8 cellular contexts compared by ENCODE assay signal in the genomic region with DNA sequence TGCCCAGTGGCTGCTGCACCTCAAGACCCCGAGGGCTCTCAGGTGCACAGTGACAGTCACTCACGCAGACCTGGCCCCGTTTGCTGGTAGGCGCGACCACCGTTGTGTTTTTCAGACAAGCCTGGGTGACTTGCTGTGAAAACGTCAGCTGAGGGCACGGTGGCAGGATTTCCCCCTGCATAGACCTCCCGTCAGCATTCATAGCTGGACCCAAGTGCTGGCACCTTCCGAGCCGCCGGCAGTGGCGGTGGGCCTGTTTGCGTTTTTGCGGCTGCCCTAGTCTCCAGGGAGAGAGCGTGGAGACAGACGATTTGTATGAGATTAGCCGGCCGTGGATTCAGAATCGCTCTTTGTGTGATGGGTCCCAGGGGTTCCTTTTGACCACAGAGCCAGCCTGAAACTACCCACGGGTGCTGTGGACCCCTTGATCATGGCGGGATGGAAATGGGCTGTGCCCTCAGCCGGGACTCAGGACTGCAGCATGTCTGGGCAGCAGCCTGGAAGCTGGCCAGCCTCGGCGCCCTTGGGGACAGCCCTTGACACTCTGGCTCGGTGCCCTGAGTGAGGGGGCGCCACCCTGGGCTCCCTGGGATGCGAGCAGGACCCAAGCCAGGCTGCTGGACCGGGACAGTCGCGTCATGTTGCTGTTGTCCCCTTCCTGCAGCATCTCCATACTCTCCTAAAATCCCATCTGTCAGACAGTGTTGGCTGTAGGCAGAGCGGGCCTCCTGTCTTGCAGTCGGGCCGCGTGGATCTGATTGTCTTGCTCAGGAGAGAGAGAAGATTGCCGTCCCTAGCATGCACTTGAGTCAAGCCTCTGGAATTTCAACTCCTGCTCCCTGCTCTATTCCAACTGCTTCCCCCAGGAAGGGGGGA. TPM values are rescaled to one million over a fixed set of nuclear protein-coding genes. Genes with fewer than 3 reads are reported as not detected.
DNase-seq lines count a peak whose midpoint lies in the region; ATAC-seq and TF ChIP-seq lines count a peak whose summit lies in the region.

No MANE protein-coding gene starts in this region.

- 90% methylated on average over 36 of the region's 36 CpGs for WGBS in thymus

- BruUV-seq in HCT116 (replicated peaks; lab: Mats Ljungman, UMichigan) (no TSS peak), OCI-LY7 (replicated peaks; lab: Mats Ljungman, UMichigan) (no TSS peak), Calu3 (replicated peaks; lab: Mats Ljungman, UMichigan) (no TSS peak)

- CTCF ChIA-PET in HCT116 (lab: Charles Lee) (no interaction called here), OCI-LY7 (lab: Charles Lee; ENCODE audit: unreplicated experiment) (no interaction called here), Calu3 (lab: Charles Lee) (no interaction called here)

- TF ChIP-seq POLR2A in HCT116 (IDR thresholded peaks at IDR 0.05; ENCODE audit: borderline replicate concordance, extremely low read depth, insufficient read depth, insufficient read length) = no peak

- H3K79me2 ChIP-seq in HCT116 (ENCODE audit: insufficient read depth, low read length) (peaks cover 48% of the 10 kb centered on the region), OCI-LY7 (ENCODE audit: insufficient read depth, low read depth, low read length) (no peaks in the 10 kb centered on the region)

- in situ Hi-C loops in brain microvascular endothelial cell (cut with HindIII; ENCODE audit: low pct_ligation_motif_present, low sequenced_read_pairs) = no loop called here

- peaks cover 5% of the 10 kb centered on the region for H3K4me1 Mint-ChIP-seq in Calu3 (ENCODE audit: low read depth, unreplicated experiment)
- H3K4me1 Mint-ChIP-seq in activated CD4-positive, alpha-beta T cell treated with anti-CD3 and anti-CD28 coated beads, Interleukin-2, amount 10 ng/mL, durations not matched to agents 24 days and 14 days = peaks cover 12% of the 10 kb centered on the region

- H3K27ac ChIP-seq in HCT116 (ENCODE audit: low read depth, low read length) = 0 out of 2 replicates have a peak overlapping the region, but pooled peaks have one; percentile 29
- peak overlapping the region; percentile 40 for H3K27ac ChIP-seq in brain microvascular endothelial cell
- peak overlapping the region; percentile 75 for H3K27ac ChIP-seq in thymus (ENCODE audit: low read depth)
- H3K27ac ChIP-seq in OCI-LY7 (ENCODE audit: low read depth, low read length, poor library complexity, severe bottlenecking) = no peak overlapping the region

- ATAC-seq in HCT116 (peak; percentile 50; the same call in 1 of the 2 replicates), left colon (peak; percentile 14), GM19351 (IDR thresholded peaks at IDR 0.05; ENCODE audit: unreplicated experiment) (no peak)

- no peak overlapping the region for H3K4me3 ChIP-seq in HCT116 (replicated peaks in 1 of 2; ENCODE audit: low read depth in 1 of 2, low read length in 2 of 2)
- no peak overlapping the region for H3K4me3 ChIP-seq in brain microvascular endothelial cell (ENCODE audit: low read depth, low read length)
- H3K4me3 ChIP-seq in thymus (ENCODE audit: low read length) = no peak overlapping the region
- no peak overlapping the region for H3K4me3 ChIP-seq in OCI-LY7 (ENCODE audit: low read depth, low read length, poor library complexity, severe bottlenecking)

- no peaks in the 10 kb centered on the region for H4K20me1 ChIP-seq in HCT116 (ENCODE audit: insufficient read depth)
- H4K20me1 ChIP-seq in OCI-LY7 (ENCODE audit: insufficient read depth, low read length) = no peaks in the 10 kb centered on the region

- H3K9me3 Mint-ChIP-seq in Calu3 (ENCODE audit: low read depth, unreplicated experiment) = no peaks in the 10 kb centered on the region
- no peaks in the 10 kb centered on the region for H3K9me3 Mint-ChIP-seq in activated CD4-positive, alpha-beta T cell treated with anti-CD3 and anti-CD28 coated beads, Interleukin-2, amount 10 ng/mL, durations not matched to agents 24 days and 14 days

- intact Hi-C loops in HCT116 (cut with micrococcal nuclease) (loop anchor here (10.0 kb wide), 1 partner anchor 253 kb away; the partner anchor contains the start of gene DPP9), left colon (cut with DNase I, micrococcal nuclease) (no loop called here), OCI-LY7 (cut with micrococcal nuclease; ENCODE audit: unreplicated experiment) (no loop called here), Calu3 (cut with micrococcal nuclease; ENCODE audit: unreplicated experiment) (no loop called here)
- intact Hi-C loops in activated CD4-positive, alpha-beta T cell treated with anti-CD3 and anti-CD28 coated beads, Interleukin-2, amount 10 ng/mL, durations not matched to agents 24 days and 14 days (cut with micrococcal nuclease) = loop anchor here (10.0 kb wide), 1 partner anchor 47 kb away; no protein-coding TSS in a partner anchor

- POLR2A ChIA-PET in HCT116 (lab: Charles Lee) (no interaction called here), OCI-LY7 (lab: Charles Lee) (interaction anchor here (0.6 kb wide), 1 partner anchor 48 kb away, joined by 4 read pairs; no protein-coding TSS in a partner anchor)

- TF ChIP-seq CTCF in HCT116 (IDR thresholded peaks at IDR 0.05 in 2 of 3, conservative IDR thresholded peaks at IDR 0.05 in 1 of 3; ENCODE audit: borderline replicate concordance in 1 of 3, insufficient read depth in 1 of 3, low read depth in 2 of 3, low read length in 2 of 3) (no peak), brain microvascular endothelial cell (IDR thresholded peaks at IDR 0.05; ENCODE audit: low read depth, low read length, missing control alignments) (peak; percentile 0), OCI-LY7 (conservative IDR thresholded peaks at IDR 0.05; ENCODE audit: low read length) (no peak), Calu3 (IDR thresholded peaks at IDR 0.05; ENCODE audit: unreplicated experiment) (no peak)

- H3K4me3 Mint-ChIP-seq in Calu3 (ENCODE audit: low read depth, unreplicated experiment) = no peak overlapping the region
- no peak overlapping the region for H3K4me3 Mint-ChIP-seq in activated CD4-positive, alpha-beta T cell treated with anti-CD3 and anti-CD28 coated beads, Interleukin-2, amount 10 ng/mL, durations not matched to agents 24 days and 14 days

- H2AFZ ChIP-seq in HCT116 (ENCODE audit: low read depth, low read length, poor library complexity, severe bottlenecking) (no peak overlapping the region), OCI-LY7 (ENCODE audit: low read length) (no peak overlapping the region)

- no peak for TF ChIP-seq RAD21 in HCT116 (IDR thresholded peaks at IDR 0.05; ENCODE audit: low read depth)

- RAD21 ChIA-PET in HCT116 (lab: Charles Lee; ENCODE audit: low non-redundant PET in 1 of 2, low total read pairs in 2 of 2, uncharacterized antibody in 2 of 2, unreplicated experiment in 2 of 2) = no interaction called here

- DNase-seq in HCT116 (ENCODE audit: low read depth, low spot score) = no peak
- peak; percentile 88 for DNase-seq in brain microvascular endothelial cell
- peak in 1 of 2 donors; percentile 55 for DNase-seq in left colon
- no peak for DNase-seq in OCI-LY7 (ENCODE audit: low spot score)
- no peak for DNase-seq in Calu3
- no peak for DNase-seq in activated CD4-positive, alpha-beta T cell treated with anti-CD3 and anti-CD28 coated beads, Interleukin-2, amount 10 ng/mL, durations not matched to agents 24 days and 14 days

- no peaks in the 10 kb centered on the region for H3K36me3 Mint-ChIP-seq in Calu3 (ENCODE audit: insufficient read depth, unreplicated experiment)
- peaks cover 17% of the 10 kb centered on the region for H3K36me3 Mint-ChIP-seq in activated CD4-positive, alpha-beta T cell treated with anti-CD3 and anti-CD28 coated beads, Interleukin-2, amount 10 ng/mL, durations not matched to agents 24 days and 14 days (ENCODE audit: low read depth)

- no peaks in the 10 kb centered on the region for H3K27me3 Mint-ChIP-seq in Calu3 (ENCODE audit: unreplicated experiment)
- no peaks in the 10 kb centered on the region for H3K27me3 Mint-ChIP-seq in activated CD4-positive, alpha-beta T cell treated with anti-CD3 and anti-CD28 coated beads, Interleukin-2, amount 10 ng/mL, durations not matched to agents 24 days and 14 days

- H3K4me1 ChIP-seq in HCT116 (ENCODE audit: control insufficient read depth in 1 of 2, insufficient read depth in 2 of 2, low read length in 2 of 2) (peaks cover 31 to 51% of the 10 kb centered on the region in 2 experiments), thymus (ENCODE audit: control insufficient read depth, insufficient read depth, low read length) (peaks cover 17% of the 10 kb centered on the region), OCI-LY7 (ENCODE audit: insufficient read depth, low read length, poor library complexity, severe bottlenecking) (peaks cover 22% of the 10 kb centered on the region)

- H3K9me3 ChIP-seq in HCT116 (ENCODE audit: control insufficient read depth in 1 of 2, insufficient read depth in 1 of 2, low read depth in 1 of 2, low read length in 2 of 2) (no peaks in the 10 kb centered on the region), thymus (ENCODE audit: control insufficient read depth) (no peaks in the 10 kb centered on the region), OCI-LY7 (ENCODE audit: low read length) (no peaks in the 10 kb centered on the region)

- peak overlapping the region; percentile 62 for H3K4me2 ChIP-seq in HCT116 (ENCODE audit: low read length)
- no peak overlapping the region for H3K4me2 ChIP-seq in OCI-LY7 (ENCODE audit: low read length)

- no peaks in the 10 kb centered on the region for H3K9me2 ChIP-seq in HCT116 (ENCODE audit: insufficient read depth)
- H3K9me2 ChIP-seq in OCI-LY7 (ENCODE audit: insufficient read depth, low read length) = no peaks in the 10 kb centered on the region

- H3K27ac Mint-ChIP-seq in Calu3 (ENCODE audit: unreplicated experiment) = no peak overlapping the region
- no peak overlapping the region for H3K27ac Mint-ChIP-seq in activated CD4-positive, alpha-beta T cell treated with anti-CD3 and anti-CD28 coated beads, Interleukin-2, amount 10 ng/mL, durations not matched to agents 24 days and 14 days

- H3K36me3 ChIP-seq in HCT116 (ENCODE audit: control insufficient read depth in 1 of 2, insufficient read depth in 2 of 2, low read length in 2 of 2) (0 out of 4 replicates have a peak, but pooled peaks cover 0 to 2% of the 10 kb centered on the region in 2 experiments), brain microvascular endothelial cell (replicated peaks) (no peaks in the 10 kb centered on the region), thymus (ENCODE audit: control insufficient read depth, insufficient read depth) (peaks cover 12% of the 10 kb centered on the region), OCI-LY7 (ENCODE audit: insufficient read depth, low read length) (peaks cover 9% of the 10 kb centered on the region; the same call in 1 of the 2 replicates)

- H3K27me3 ChIP-seq in HCT116 (ENCODE audit: insufficient read depth, low read length) = no peaks in the 10 kb centered on the region
- no peaks in the 10 kb centered on the region for H3K27me3 ChIP-seq in brain microvascular endothelial cell (replicated peaks)
- H3K27me3 ChIP-seq in thymus (ENCODE audit: control insufficient read depth, insufficient read depth) = no peaks in the 10 kb centered on the region

- H3K9ac ChIP-seq in HCT116 (ENCODE audit: low read length) = peak overlapping the region; percentile 32; the same call in 1 of the 2 replicates

RNA-seq across cellular contexts. Expression of gene KDM4B, which starts 8.6 kb away (rescaled TPM):
- total RNA-seq in HCT116 (2021; ENCODE audit: unreplicated experiment) = 35.9 TPM
- polyA plus RNA-seq in HCT116 (2012) = 27.3 and 29.2 TPM in 2 replicates
- 10 to 100 TPM; 43.9 to 46.2 TPM for total RNA-seq in left colon
- polyA plus RNA-seq in thymus = 24.6 TPM
- 14.2 and 24.3 TPM in 2 replicates for total RNA-seq in OCI-LY7 (2014; rRNA removed; shearing (Covaris generic))
- 36.3 and 44.2 TPM in 2 replicates for total RNA-seq in OCI-LY7 (2022)
- total RNA-seq in Calu3 (2022) = 13.9 and 15.2 TPM in 2 replicates
- total RNA-seq in activated CD4-positive, alpha-beta T cell treated with anti-CD3 and anti-CD28 coated beads, Interleukin-2, amount 10 ng/mL, durations not matched to agents 24 days and 14 days = 49.2 and 52.0 TPM in 2 replicates

Comparison
In these comparisons a context has a peak if more than half of its experiments do, and no peak if none do; other contexts are left out.
1. intact Hi-C loops: an anchor here in HCT116 (10.0 kb wide) and activated CD4-positive, alpha-beta T cell treated with anti-CD3 and anti-CD28 coated beads, Interleukin-2, amount 10 ng/mL, durations not matched to agents 24 days and 14 days (10.0 kb wide); none called in left colon, OCI-LY7 and Calu3.